In the genomic region with DNA sequence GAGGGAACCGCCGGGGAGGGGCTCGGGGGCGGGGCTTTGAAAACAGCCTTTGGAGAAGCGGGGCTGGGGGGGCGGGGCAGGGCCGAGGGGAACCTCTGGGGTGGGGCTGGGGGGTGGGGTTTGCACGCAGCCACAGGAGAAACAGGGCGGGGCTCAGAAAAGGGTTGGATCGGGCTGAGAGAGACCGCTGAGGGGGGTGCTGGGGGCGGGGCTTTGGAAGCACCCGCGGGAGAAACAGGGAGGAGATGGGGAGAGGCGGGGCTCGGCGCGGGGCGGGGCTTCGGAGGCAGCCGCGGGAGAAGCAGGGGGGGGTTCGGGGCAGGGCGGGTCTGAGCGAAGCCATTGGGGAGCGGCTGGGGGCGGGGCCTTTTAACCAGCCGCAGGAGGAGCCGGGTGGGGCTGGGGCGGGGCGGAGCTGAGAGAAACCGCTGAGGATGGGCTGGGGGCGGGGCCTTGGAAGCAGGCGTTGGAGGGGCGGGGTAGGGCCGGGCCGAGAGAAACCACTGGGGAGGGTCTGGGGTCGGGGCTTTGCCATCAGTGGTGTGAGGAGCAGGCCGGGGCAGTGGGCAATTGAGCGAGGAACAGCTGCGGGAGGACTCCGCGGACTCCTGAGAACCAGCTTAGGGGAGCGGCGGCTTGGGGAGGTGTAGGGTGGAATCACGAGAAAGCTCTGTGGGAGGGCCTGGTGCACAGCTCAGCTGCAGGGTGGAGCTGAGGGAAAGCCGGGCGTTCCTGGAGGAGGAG, we compare ENCODE assay signal across 8 cellular contexts. TPM values are rescaled to one million over a fixed set of nuclear protein-coding genes. Genes with fewer than 3 reads are reported as not detected.
A peak's percentile ranks its signal among the peaks of the same experiment; 100 is the strongest.
DNase-seq lines count a peak whose midpoint lies in the region; ATAC-seq and TF ChIP-seq lines count a peak whose summit lies in the region.

No MANE protein-coding gene starts in this region.

- peak; percentile 92 to 94 for DNase-seq in Caco-2
- DNase-seq in H9: peak; percentile 90
- DNase-seq in NB4 (ENCODE audit: low read depth): peak; percentile 90
- peak; percentile 76 for DNase-seq in SK-N-SH
- DNase-seq in activated naive CD4-positive, alpha-beta T cell treated with anti-CD3 and anti-CD28 coated beads, Interleukin-2, amount 50 U/mL, for 16 hours: peak; percentile 85
- DNase-seq in glomerular visceral epithelial cell (ENCODE audit: extremely low spot score): peak; percentile 95
- DNase-seq in omental fat pad (ENCODE audit: low spot score): peak; percentile 71
- peak; percentile 69 for DNase-seq in superior temporal gyrus (ENCODE audit: extremely low spot score)

- H3K4me2 ChIP-seq in H9 (ENCODE audit: insufficient read depth, insufficient read length, low read length) (peak overlapping the region; percentile 52), SK-N-SH (peak overlapping the region; percentile 67)

- no TSS peak for BruUV-seq in Caco-2 (replicated peaks; lab: Mats Ljungman, UMichigan)

- H3K27me3 Mint-ChIP-seq in Caco-2 (ENCODE audit: insufficient read depth, unreplicated experiment) (no peaks in the 10 kb centered on the region), H9 (ENCODE audit: low read depth) (peaks cover 2% of the 10 kb centered on the region; the same call in 1 of the 2 replicates)

- H3K27me3 ChIP-seq in Caco-2 (replicated peaks; ENCODE audit: control insufficient read depth, insufficient read depth, low read length): no peaks in the 10 kb centered on the region
- no peaks in the 10 kb centered on the region for H3K27me3 ChIP-seq in H9 (ENCODE audit: insufficient read depth, low read length)
- no peaks in the 10 kb centered on the region; the same call in 1 of the 2 replicates for H3K27me3 ChIP-seq in SK-N-SH (ENCODE audit: insufficient read depth)

- H3K9ac ChIP-seq in H9 (ENCODE audit: extremely low read depth, insufficient read length, low read length) (peak overlapping the region; percentile 7), SK-N-SH (peak overlapping the region; percentile 85)

- H2AK5ac ChIP-seq in H9 (ENCODE audit: insufficient read length, low read length): no peak overlapping the region

- no peak overlapping the region for H2BK5ac ChIP-seq in H9 (ENCODE audit: insufficient read length, low read length)

- H4K8ac ChIP-seq in H9 (replicated peaks; ENCODE audit: insufficient read length, low read depth, low read length): no peak overlapping the region

- no peaks in the 10 kb centered on the region for H3K79me1 ChIP-seq in H9 (ENCODE audit: insufficient read depth, low read depth, low read length, poor library complexity, severe bottlenecking)

- H3K23me2 ChIP-seq in H9 (ENCODE audit: insufficient read length, low read depth, low read length, poor library complexity, severe bottlenecking): peaks cover 7% of the 10 kb centered on the region

- no peak overlapping the region for H2BK15ac ChIP-seq in H9 (ENCODE audit: low read depth, low read length)

- H3K27ac Mint-ChIP-seq in Caco-2 (ENCODE audit: unreplicated experiment) (peak overlapping the region; percentile 83), H9 (peak overlapping the region; percentile 95 to 98 (median 97); a peak in 6 of 7 replicates)

- no peaks in the 10 kb centered on the region for H3F3A ChIP-seq in SK-N-SH (replicated peaks; ENCODE audit: insufficient read depth)

- no peak overlapping the region for H4K5ac ChIP-seq in H9 (ENCODE audit: insufficient read length, low read depth, low read length)

- H3K36me3 ChIP-seq in Caco-2 (ENCODE audit: control insufficient read depth, insufficient read depth, low read length) (no peaks in the 10 kb centered on the region), SK-N-SH (replicated peaks in 1 of 2; ENCODE audit: control insufficient read depth in 1 of 2, insufficient read depth in 2 of 2, low read length in 1 of 2) (no peaks in the 10 kb centered on the region)

- CTCF ChIA-PET in Caco-2 (lab: Charles Lee): interaction anchor here (0.8 to 1.2 kb wide), 3 partner anchors 111 to 547 kb away, joined by 3 to 5 read pairs (median 4); no protein-coding TSS in a partner anchor
- CTCF ChIA-PET in SK-N-SH (lab: Yijun Ruan, JAX): interaction anchor here (1.4 kb wide), 1 partner anchor 423 kb away, joined by 5 read pairs; the partner anchor contains the start of gene MAMLD1

- no peak overlapping the region for H3K56ac ChIP-seq in H9 (ENCODE audit: insufficient read length, low read depth, low read length)

- peaks cover 7% of the 10 kb centered on the region for H3K36me3 Mint-ChIP-seq in Caco-2 (ENCODE audit: insufficient read depth, unreplicated experiment)
- peaks cover 14 to 20% (median 17%) of the 10 kb centered on the region in 3 experiments for H3K36me3 Mint-ChIP-seq in H9 (ENCODE audit: insufficient read depth in 1 of 3, low read depth in 3 of 3)

- no peak overlapping the region for H2BK120ac ChIP-seq in H9 (ENCODE audit: low read depth, low read length, poor library complexity, severe bottlenecking)

- H2BK20ac ChIP-seq in H9 (ENCODE audit: low read depth, low read length, poor library complexity, severe bottlenecking): no peak overlapping the region

- TF ChIP-seq CTCF in Caco-2 (IDR thresholded peaks at IDR 0.05; ENCODE audit: insufficient read depth in 1 of 2, low read depth in 1 of 2, low read length in 1 of 2, severe bottlenecking in 1 of 2, unreplicated experiment in 1 of 2) (no peak), H9 (conservative IDR thresholded peaks at IDR 0.05) (no peak), NB4 (IDR thresholded peaks at IDR 0.05; ENCODE audit: low read depth, low read length) (no peak), SK-N-SH (IDR thresholded peaks at IDR 0.05) (no peak), omental fat pad (IDR thresholded peaks at IDR 0.05) (no peak)

- H2BK12ac ChIP-seq in H9 (ENCODE audit: insufficient read length, low read depth, low read length): no peak overlapping the region

- H4K91ac ChIP-seq in H9 (ENCODE audit: insufficient read length, low read depth, low read length): no peak overlapping the region

- intact Hi-C loops in Caco-2 (cut with micrococcal nuclease; ENCODE audit: unreplicated experiment): no loop called here

- no peaks in the 10 kb centered on the region for H3K9me2 ChIP-seq in SK-N-SH

- H3T11ph ChIP-seq in H9 (ENCODE audit: low read length): no peak overlapping the region

- no peak for TF ChIP-seq POLR2A in NB4 (IDR thresholded peaks at IDR 0.05; ENCODE audit: extremely low read depth, insufficient read length)

- H3K23ac ChIP-seq in H9 (ENCODE audit: insufficient read length, low read depth, low read length): no peak overlapping the region

- ATAC-seq in omental fat pad (ENCODE audit: low FRiP score): peak; percentile 73

- H3K9me3 ChIP-seq in Caco-2: no peaks in the 10 kb centered on the region
- peaks cover 7% of the 10 kb centered on the region for H3K9me3 ChIP-seq in H9 (ENCODE audit: control insufficient read depth, low read depth, low read length)
- H3K9me3 ChIP-seq in SK-N-SH: no peaks in the 10 kb centered on the region

- H3K4ac ChIP-seq in H9 (ENCODE audit: low read depth, low read length): no peak overlapping the region

- H3K79me2 ChIP-seq in H9 (ENCODE audit: insufficient read depth, low read length) (no peaks in the 10 kb centered on the region), SK-N-SH (ENCODE audit: insufficient read depth) (peaks cover 10% of the 10 kb centered on the region; the same call in 1 of the 2 replicates)

- TF ChIP-seq EP300 in SK-N-SH (IDR thresholded peaks at IDR 0.05; ENCODE audit: borderline replicate concordance in 1 of 2, low read depth in 1 of 2, low read length in 1 of 2): no peak

- no peak overlapping the region for H3K27ac ChIP-seq in H9 (ENCODE audit: insufficient read length, low read depth, low read length)
- H3K27ac ChIP-seq in SK-N-SH (ENCODE audit: low read depth in 2 of 2, low read length in 1 of 2): peak overlapping the region; percentile 41 to 95

- H3K4me1 Mint-ChIP-seq in Caco-2 (ENCODE audit: low read depth, unreplicated experiment) (no peaks in the 10 kb centered on the region), H9 (peaks cover 0 to 3% of the 10 kb centered on the region in 2 experiments; a peak in 1 of 4 replicates)

- no peak overlapping the region for H2AFZ ChIP-seq in H9 (ENCODE audit: low read length)
- no peak overlapping the region for H2AFZ ChIP-seq in SK-N-SH (ENCODE audit: low read depth)

- H3K4me1 ChIP-seq in Caco-2 (no peaks in the 10 kb centered on the region), H9 (ENCODE audit: insufficient read depth, low read length) (no peaks in the 10 kb centered on the region), SK-N-SH (ENCODE audit: control insufficient read depth in 1 of 2, insufficient read depth in 2 of 2, low read depth in 1 of 2, low read length in 1 of 2) (peaks cover 0 to 5% of the 10 kb centered on the region in 2 experiments; a peak in 1 of 4 replicates)

- H3K4me3 ChIP-seq in Caco-2 (ENCODE audit: low read depth, low read length): peak overlapping the region; percentile 76
- peak overlapping the region; percentile 52 for H3K4me3 ChIP-seq in NB4 (ENCODE audit: low read depth, low read length)
- H3K4me3 ChIP-seq in SK-N-SH (ENCODE audit: low read depth in 2 of 2, low read length in 1 of 2): peak overlapping the region; percentile 39 to 58

- no CpG with 5 or more reads among the region's 48 CpGs for WGBS in H9 (ENCODE audit: extremely low coverage, insufficient read length, low lambda C conversion rate)
- 33% methylated on average over 46 of the region's 48 CpGs for WGBS in SK-N-SH (ENCODE audit: low lambda C conversion rate)

- no peak for TF ChIP-seq RAD21 in SK-N-SH (IDR thresholded peaks at IDR 0.05; ENCODE audit: low read length)

- POLR2A ChIA-PET in Caco-2 (lab: Charles Lee): interaction anchor here (0.6 to 1.2 kb wide), 6 partner anchors 9 to 1054 kb away, joined by 3 to 11 read pairs (median 6); partner anchors contain the start of gene EOLA1
- POLR2A ChIA-PET in SK-N-SH (lab: Yijun Ruan, JAX): interaction anchor here (1.4 to 1.8 kb wide), 2 partner anchors 10 to 399 kb away, joined by 3 to 8 read pairs; no protein-coding TSS in a partner anchor

- H3K9me3 Mint-ChIP-seq in Caco-2 (ENCODE audit: unreplicated experiment): no peaks in the 10 kb centered on the region
- H3K9me3 Mint-ChIP-seq in H9: peaks cover 45 to 48% of the 10 kb centered on the region in 2 experiments

- H3K4me3 Mint-ChIP-seq in Caco-2 (ENCODE audit: unreplicated experiment) (peak overlapping the region; percentile 85), H9 (peak overlapping the region; percentile 80 to 90)

- H3K18ac ChIP-seq in H9 (ENCODE audit: insufficient read length, low read depth, low read length): no peak overlapping the region

- H3K14ac ChIP-seq in H9 (ENCODE audit: insufficient read depth, low read length): peak overlapping the region; percentile 71; the same call in 1 of the 2 replicates

- H4K20me1 ChIP-seq in H9 (ENCODE audit: control insufficient read depth, insufficient read depth, insufficient read length) (no peaks in the 10 kb centered on the region), SK-N-SH (ENCODE audit: insufficient read depth) (no peaks in the 10 kb centered on the region)

RNA-seq across cellular contexts. Expression of gene EOLA2, which starts 1.2 kb away (rescaled TPM):
- 28.0 and 32.1 TPM in 2 replicates for total RNA-seq in Caco-2 (2022)
- total RNA-seq in H9 (2021): 38.9 and 39.6 TPM in 2 replicates
- 43.4 and 45.2 TPM in 2 replicates for polyA plus RNA-seq in SK-N-SH (2012; rRNA removed)
- 33.0 and 41.1 TPM in 2 replicates for polyA plus RNA-seq in SK-N-SH (2012; cell fraction: cytosol; rRNA removed)
- 62.6 and 71.9 TPM in 2 replicates for polyA plus RNA-seq in SK-N-SH (2012; cell fraction: nucleus; rRNA removed)
- 10 to 100 TPM; 16.2 to 42.7 (median 24.0) TPM for total RNA-seq in omental fat pad

RNA-seq across cellular contexts. Expression of gene HSFX4, which starts 10.1 kb away (rescaled TPM):
- total RNA-seq in Caco-2 (2022): not detected in 2 replicates
- total RNA-seq in H9 (2021): not detected in 2 replicates
- not detected in 2 replicates for polyA plus RNA-seq in SK-N-SH (2012; rRNA removed)
- polyA plus RNA-seq in SK-N-SH (2012; cell fraction: cytosol; rRNA removed): not detected in 2 replicates
- not detected in 2 replicates for polyA plus RNA-seq in SK-N-SH (2012; cell fraction: nucleus; rRNA removed)
- not detected for total RNA-seq in omental fat pad

RNA-seq across cellular contexts. Expression of gene MAGEA8, which starts 58.5 kb away (rescaled TPM):
- total RNA-seq in Caco-2 (2022) (not detected in 2 replicates), H9 (2021) (not detected in 2 replicates), omental fat pad (not detected)
- 0.15 and 0.20 TPM in 2 replicates for polyA plus RNA-seq in SK-N-SH (2012; rRNA removed)
- 0.14 and 0.23 TPM in 2 replicates for polyA plus RNA-seq in SK-N-SH (2012; cell fraction: cytosol; rRNA removed)
- 0.05 and 0.08 TPM in 2 replicates for polyA plus RNA-seq in SK-N-SH (2012; cell fraction: nucleus; rRNA removed)
